In the genomic region with DNA sequence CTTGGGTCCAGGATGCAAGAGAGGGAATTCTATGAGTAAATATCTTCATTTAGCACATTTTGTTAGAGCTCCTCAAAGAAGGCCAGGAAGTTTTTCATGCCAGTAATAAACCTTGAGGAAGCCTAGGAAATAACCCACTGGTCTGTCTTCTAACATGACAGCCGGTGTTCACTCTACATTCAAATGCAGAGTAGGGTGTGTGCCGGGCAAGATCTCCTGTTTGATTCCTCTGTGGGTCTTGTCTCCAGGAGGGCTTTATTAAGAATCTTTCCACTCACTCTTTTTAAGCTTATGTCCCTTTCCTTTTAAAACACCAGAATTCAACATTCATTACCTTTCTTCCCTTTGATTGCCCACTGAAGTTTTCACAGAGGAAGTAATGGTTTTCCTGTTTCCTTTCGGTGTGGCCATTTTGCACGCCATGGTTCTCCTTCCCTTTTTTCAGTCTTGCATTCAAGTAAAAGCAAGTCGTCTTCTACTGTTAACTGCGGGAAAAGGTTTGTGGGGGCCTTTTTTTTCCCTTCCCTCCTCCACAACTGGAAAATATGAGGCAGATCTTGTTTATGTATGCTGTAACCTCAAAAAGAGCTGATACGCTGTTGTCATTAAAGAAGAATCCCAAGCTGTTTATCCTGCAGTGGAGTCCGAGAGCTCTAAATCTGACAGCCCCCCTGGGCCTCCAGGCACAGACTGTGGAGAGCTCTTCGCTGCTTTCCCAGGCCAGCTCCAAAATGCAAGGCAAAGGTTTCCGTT, we compare ENCODE assay signal across 7 cellular contexts. TPM values are rescaled to one million over a fixed set of nuclear protein-coding genes. Genes with fewer than 3 reads are reported as not detected.
DNase-seq lines count a peak whose midpoint lies in the region; ATAC-seq lines count a peak whose summit lies in the region.

No MANE protein-coding gene starts in this region.

- peak; percentile 36 for ATAC-seq in GM18909 (IDR thresholded peaks at IDR 0.05; ENCODE audit: poor library complexity, unreplicated experiment)
- no peak for ATAC-seq in HG03139 (IDR thresholded peaks at IDR 0.05; ENCODE audit: unreplicated experiment)

- peaks cover 1% of the 10 kb centered on the region for H3K4me1 ChIP-seq in urinary bladder (ENCODE audit: insufficient read depth)

- DNase-seq in MV-4-11 (lab: John Stamatoyannopoulos, UW), result peak; percentile 90
- DNase-seq in caudate nucleus (lab: John Stamatoyannopoulos, UW), result no peak
- peak; percentile 20 to 41 for DNase-seq in lung microvascular endothelial cell (ENCODE audit: low read depth in 2 of 2)
- DNase-seq in stimulated activated CD4-positive, alpha-beta T cell treated with anti-CD3 and anti-CD28 coated beads, Interleukin-2, amount 100 ng/mL, for 48 hours, result no peak

- 25% methylated on average over 10 of the region's 10 CpGs for WGBS in urinary bladder

- H3K27ac ChIP-seq in caudate nucleus (ENCODE audit: low read depth, low read length) (peak overlapping the region; percentile 15), urinary bladder (ENCODE audit: low read depth) (peak overlapping the region; percentile 66)

- no peaks in the 10 kb centered on the region for H3K36me3 ChIP-seq in urinary bladder (ENCODE audit: insufficient read depth)

- no peak overlapping the region for H3K4me3 ChIP-seq in urinary bladder (ENCODE audit: low read depth, low read length)

RNA-seq across cellular contexts. Expression of gene FILIP1L, which starts 40.6 kb away (rescaled TPM):
- total RNA-seq in lung microvascular endothelial cell (22.0 and 36.3 TPM in 2 replicates), urinary bladder (103 TPM)
- polyA plus RNA-seq in urinary bladder, result 75.1 TPM

Comparison
In these comparisons a context has a peak if more than half of its experiments do, and no peak if none do; other contexts are left out.
1. DNase-seq: peak in MV-4-11 (single experiment) and lung microvascular endothelial cell (2 of 2); none in caudate nucleus (0 of 61) and stimulated activated CD4-positive, alpha-beta T cell treated with anti-CD3 and anti-CD28 coated beads, Interleukin-2, amount 100 ng/mL, for 48 hours (0 of 2).